Comparison of ENCODE assay signal across 8 cellular contexts in the genomic region with DNA sequence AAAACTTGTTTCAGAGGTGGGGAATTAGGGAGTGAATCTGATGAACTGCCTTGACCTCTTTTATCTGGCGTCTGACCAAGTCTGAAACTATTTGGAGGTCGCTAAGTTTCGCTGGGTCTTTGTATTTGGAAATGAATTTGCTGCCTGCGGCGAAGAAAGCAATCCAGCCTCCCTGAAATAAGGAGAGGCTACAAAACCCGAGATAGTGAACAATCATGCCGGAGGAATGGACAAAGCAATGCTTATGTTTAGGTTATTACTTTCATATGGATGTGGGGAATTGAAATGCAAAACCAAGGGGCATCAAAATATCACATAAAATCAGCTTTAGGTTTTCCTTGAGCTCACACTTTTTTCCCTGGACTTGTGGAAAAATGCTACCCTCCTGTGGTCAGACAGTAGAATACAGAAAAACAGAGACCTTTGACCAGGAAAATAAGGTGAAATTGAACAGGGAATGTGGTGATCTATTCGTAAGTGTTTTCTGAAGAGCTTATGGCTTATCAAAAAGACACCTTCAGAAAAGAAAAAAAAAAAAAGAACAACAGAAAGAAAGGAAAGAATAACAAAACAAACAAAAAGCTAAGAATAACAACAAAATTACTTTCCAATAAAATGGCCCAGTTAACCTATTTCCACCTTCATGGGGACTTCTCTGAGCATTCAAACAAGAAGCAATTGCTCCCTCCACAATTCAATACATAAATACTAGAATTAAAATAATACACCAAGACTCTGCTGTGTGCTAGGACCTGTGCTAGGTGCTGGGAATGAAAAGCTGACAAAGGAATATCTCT.
A peak's percentile ranks its signal among the peaks of the same experiment; 100 is the strongest.
DNase-seq lines count a peak whose midpoint lies in the region; ATAC-seq, FAIRE-seq and TF ChIP-seq lines count a peak whose summit lies in the region.

No MANE protein-coding gene starts in this region.

- WGBS in GM12878 (ENCODE audit: insufficient coverage, insufficient replicate concordance, low lambda C conversion rate, missing lambda C conversion rate), result 13% methylated on average over 8 of the region's 8 CpGs
- 34% methylated on average over 8 of the region's 8 CpGs for WGBS in liver

- FAIRE-seq in GM12878 (lab: Jason Lieb, UNC), result no peak

- H3K27me3 ChIP-seq in GM12878 (replicated peaks in 1 of 2; ENCODE audit: control insufficient read depth in 2 of 2, insufficient read depth in 2 of 2, low read length in 1 of 2), result no peaks in the 10 kb centered on the region
- H3K27me3 ChIP-seq in liver (ENCODE audit: control insufficient read depth in 4 of 4, insufficient read depth in 4 of 4, low read length in 3 of 4), result no peaks in the 10 kb centered on the region
- H3K27me3 ChIP-seq in colonic mucosa, result no peaks in the 10 kb centered on the region

- no peak overlapping the region for H3K4me2 ChIP-seq in GM12878 (ENCODE audit: control insufficient read depth, insufficient read depth)

- H3K4me1 ChIP-seq in GM12878 (ENCODE audit: control insufficient read depth, insufficient read depth, low read length), result no peaks in the 10 kb centered on the region
- no peaks in the 10 kb centered on the region for H3K4me1 ChIP-seq in liver (ENCODE audit: control insufficient read depth in 4 of 4, insufficient read depth in 4 of 4, low read length in 3 of 4)
- H3K4me1 ChIP-seq in colonic mucosa, result no peaks in the 10 kb centered on the region

- no peak overlapping the region for H3K4me3 ChIP-seq in GM12878
- H3K4me3 ChIP-seq in liver (ENCODE audit: low read depth in 1 of 3, low read length in 3 of 3), result no peak overlapping the region
- no peak overlapping the region for H3K4me3 ChIP-seq in colonic mucosa

- no peaks in the 10 kb centered on the region for H3K79me2 ChIP-seq in GM12878 (ENCODE audit: control insufficient read depth, insufficient read depth, low read length)

- ATAC-seq in GM12878 (peak; percentile 22; the same call in 1 of the 3 replicates), GM18861 (IDR thresholded peaks at IDR 0.05; ENCODE audit: unreplicated experiment) (no peak), HG03432 (IDR thresholded peaks at IDR 0.05; ENCODE audit: unreplicated experiment) (no peak)

- DNase-seq in NOMO-1 treated with DMSO at 0.1 percent for 48 hours (lab: John Stamatoyannopoulos, UW; ENCODE audit: unreplicated experiment) (peak; percentile 24), NOMO-1 treated with dmso at 0.1 percent for 144 hours (lab: John Stamatoyannopoulos, UW; ENCODE audit: unreplicated experiment) (no peak), NCI-H2196 (lab: John Stamatoyannopoulos, UW; ENCODE audit: unreplicated experiment) (peak; percentile 57), GM12878 (ENCODE audit: low read depth, low spot score) (no peak), colonic mucosa (no peak)

- no peak for TF ChIP-seq POLR2A in GM12878 (IDR thresholded peaks at IDR 0.05; ENCODE audit: low read depth, low read length)

- no peak overlapping the region for H3K27ac ChIP-seq in GM12878 (ENCODE audit: control insufficient read depth, insufficient read depth)
- H3K27ac ChIP-seq in liver (ENCODE audit: low read depth in 1 of 2, low read length in 2 of 2), result no peak overlapping the region
- H3K27ac ChIP-seq in colonic mucosa, result no peak overlapping the region

- RAD21 ChIA-PET in GM12878 (lab: Charles Lee; ENCODE audit: unreplicated experiment), result interaction anchor here (0.8 to 1.4 kb wide), 3 partner anchors 114 to 209 kb away, joined by 5 to 7 read pairs (median 6); no protein-coding TSS in a partner anchor

- H3K9ac ChIP-seq in GM12878 (ENCODE audit: control insufficient read depth, insufficient read depth, low read length), result no peak overlapping the region
- H3K9ac ChIP-seq in liver (ENCODE audit: low read depth in 1 of 2, low read length in 2 of 2), result no peak overlapping the region
- H3K9ac ChIP-seq in colonic mucosa (ENCODE audit: low read depth in 2 of 2, low read length in 2 of 2), result no peak overlapping the region

- in situ Hi-C loops in GM12878 (cut with MboI), result loop anchor here (10.0 kb wide), 1 partner anchor 364 kb away; no protein-coding TSS in a partner anchor

- POLR2A ChIA-PET in GM12878 (lab: Charles Lee), result no interaction called here

- no peaks in the 10 kb centered on the region for H3K9me3 ChIP-seq in GM12878 (replicated peaks; ENCODE audit: control insufficient read depth, insufficient read depth, low read length)
- no peaks in the 10 kb centered on the region for H3K9me3 ChIP-seq in liver (ENCODE audit: control insufficient read depth in 4 of 4, low read length in 3 of 4)
- no peaks in the 10 kb centered on the region for H3K9me3 ChIP-seq in colonic mucosa

- TF ChIP-seq RAD21 in GM12878 (IDR thresholded peaks at IDR 0.05; ENCODE audit: insufficient read depth, low read depth, low read length) (peak; percentile 73), liver (IDR thresholded peaks at IDR 0.05) (peak; percentile 90 to 91)

- no peak overlapping the region for H2AFZ ChIP-seq in GM12878 (ENCODE audit: control insufficient read depth, low read depth, low read length)

- intact Hi-C loops in GM12878 (cut with micrococcal nuclease; ENCODE audit: unreplicated experiment), result loop anchor here (2.0 to 5.0 kb wide), 2 partner anchors 124 to 356 kb away; no protein-coding TSS in a partner anchor
- intact Hi-C loops in colonic mucosa (cut with DNase I), result loop anchor here (5.0 kb wide), 3 partner anchors 126 to 356 kb away; no protein-coding TSS in a partner anchor

- no peaks in the 10 kb centered on the region for H4K20me1 ChIP-seq in GM12878 (ENCODE audit: control insufficient read depth, insufficient read depth)

- CTCF ChIA-PET in GM12878 (lab: Yijun Ruan, JAX), result interaction anchor here (0.6 to 4.5 kb wide), 18 partner anchors 16 to 1382 kb away, joined by 3 to 44 read pairs (median 3); no protein-coding TSS in a partner anchor

- no peak for TF ChIP-seq EP300 in GM12878 (IDR thresholded peaks at IDR 0.05; ENCODE audit: borderline replicate concordance in 1 of 2, control insufficient read depth in 1 of 2, low read depth in 2 of 2, low read length in 2 of 2)

- SMC1A ChIA-PET in GM12878 (lab: Charles Lee; ENCODE audit: uncharacterized antibody, unreplicated experiment), result interaction anchor here (0.6 to 4.4 kb wide), 9 partner anchors 17 to 339 kb away, joined by 3 to 22 read pairs (median 3); no protein-coding TSS in a partner anchor

- H3K36me3 ChIP-seq in GM12878 (ENCODE audit: control insufficient read depth in 2 of 2, insufficient read depth in 2 of 2, low read length in 1 of 2), result no peaks in the 10 kb centered on the region
- no peaks in the 10 kb centered on the region for H3K36me3 ChIP-seq in liver (ENCODE audit: control insufficient read depth in 4 of 4, insufficient read depth in 3 of 4, low read depth in 1 of 4, low read length in 3 of 4)
- H3K36me3 ChIP-seq in colonic mucosa, result no peaks in the 10 kb centered on the region

- TF ChIP-seq CTCF in GM12878 (IDR thresholded peaks at IDR 0.05 in 2 of 3, conservative IDR thresholded peaks at IDR 0.05 in 1 of 3; ENCODE audit: control insufficient read depth in 2 of 3, extremely low read depth in 1 of 3, insufficient read depth in 1 of 3, low read depth in 3 of 3, low read length in 3 of 3), result peak; percentile 25 to 50 (median 35); a peak in 4 of 6 replicates
- TF ChIP-seq CTCF in liver (IDR thresholded peaks at IDR 0.05; ENCODE audit: low read depth, low read length, missing input control), result peak; percentile 68
- no peak for TF ChIP-seq CTCF in colonic mucosa (IDR thresholded peaks at IDR 0.05)

- BruUV-seq in GM12878 (replicated peaks; lab: Mats Ljungman, UMichigan), result no TSS peak

TF ChIP-seq in GM12878, 131 proteins besides CTCF, POLR2A, EP300 and RAD21:
- peak; percentile 41; the same call in 1 of the 2 replicates for TF ChIP-seq SMC3 (IDR thresholded peaks at IDR 0.05; ENCODE audit: borderline replicate concordance, low read length)
- TF ChIP-seq KAT2A (conservative IDR thresholded peaks at IDR 0.05; ENCODE audit: control insufficient read depth, low read depth, low read length), result no peak

TF ChIP-seq in liver, 16 proteins besides CTCF, POLR2A, EP300 and RAD21:
- TF ChIP-seq HNF4A (conservative IDR thresholded peaks at IDR 0.05) (peak; percentile 19 to 26), YY1 (IDR thresholded peaks at IDR 0.05) (no peak), FOXA2 (IDR thresholded peaks at IDR 0.05) (no peak), EGR1 (IDR thresholded peaks at IDR 0.05; ENCODE audit: low read depth in 2 of 2) (no peak)

Comparison
In these comparisons a context has a peak if more than half of its experiments do, and no peak if none do; other contexts are left out.
1. DNase-seq: peak in NOMO-1 treated with DMSO at 0.1 percent for 48 hours (single experiment) and NCI-H2196 (single experiment); none in NOMO-1 treated with dmso at 0.1 percent for 144 hours (single experiment), GM12878 (single experiment) and colonic mucosa (single experiment).